19 cellular contexts compared by ENCODE assay signal in the genomic region with DNA sequence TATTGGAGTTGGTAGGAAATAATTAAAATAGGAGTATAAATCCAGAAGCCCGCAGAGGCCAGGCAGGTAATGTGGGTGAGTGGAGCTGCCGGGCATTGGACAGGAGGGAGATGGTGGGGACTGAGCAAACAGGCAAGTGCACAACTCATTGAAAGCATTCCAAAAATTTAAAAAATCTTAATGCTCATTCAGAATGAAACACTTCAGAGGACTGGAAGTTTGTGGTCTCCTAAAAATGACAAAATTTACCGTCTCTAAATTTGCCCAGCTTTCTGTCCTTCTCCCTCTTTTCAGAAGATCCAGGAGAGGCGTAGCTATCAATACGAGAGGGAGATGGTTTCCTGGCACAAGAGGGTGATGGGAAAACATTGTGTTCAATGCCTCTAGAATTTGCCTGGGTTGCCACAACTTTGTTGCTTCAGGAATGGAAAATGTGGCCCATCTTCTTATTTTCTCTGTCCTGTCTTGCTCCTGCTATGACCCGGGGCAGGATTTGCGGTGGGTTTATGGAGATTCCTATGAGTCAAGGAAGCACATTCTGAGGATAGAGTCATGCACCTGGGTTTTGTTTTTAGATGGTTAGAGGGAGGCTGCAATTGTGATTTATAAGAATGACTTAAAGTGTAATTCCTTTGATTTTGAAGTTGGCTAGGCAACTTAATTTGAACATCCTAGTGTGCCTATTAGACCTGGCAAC.
A peak's percentile ranks its signal among the peaks of the same experiment; 100 is the strongest.
DNase-seq lines count a peak whose midpoint lies in the region; ATAC-seq, FAIRE-seq and TF ChIP-seq lines count a peak whose summit lies in the region.
"Had no signal": no experiment of that assay in that cellular context is flagged by ENCODE, and none has a peak within 500 bp of the region (broad histone marks: within the 10 kb centered on the region; RNA-seq: fewer than 3 reads in every experiment).

No MANE protein-coding gene starts in this region.

- DNase-seq in stimulated activated naive CD8-positive, alpha-beta T cell treated with anti-CD3 and anti-CD28 coated beads, Interleukin-15, Interleukin-2, amounts not matched to agents 100 U/mL and 50 U/mL, for 24 hours: no peak
- DNase-seq in stimulated activated naive CD8-positive, alpha-beta T cell treated with anti-CD3 and anti-CD28 coated beads, Interleukin-15, amount 100 ng/mL, for 72 hours: no peak
- DNase-seq in T-helper 17 cell: no peak
- peak; percentile 98 to 99 for DNase-seq in foreskin keratinocyte
- no peak for DNase-seq in kidney
- no peak for DNase-seq in MG63
- no peak for DNase-seq in NCI-H748 treated with DMSO at 0.1 percent for 48 hours (lab: John Stamatoyannopoulos, UW)
- DNase-seq: AML-193; DMS 273 treated with DMSO at 0.1 percent for 48 hours; effector CD4-positive, alpha-beta T cell; HCEC 1CT; kidney glomerular epithelial cell; NCI-H1930; NCI-H510A treated with DMSO at 0.1 percent for 48 hours had no signal

- H3K27me3 Mint-ChIP-seq in stimulated activated naive CD8-positive, alpha-beta T cell treated with anti-CD3 and anti-CD28 coated beads, Interleukin-15, amount 100 ng/mL, for 72 hours: no peaks in the 10 kb centered on the region
- no peaks in the 10 kb centered on the region for H3K27me3 Mint-ChIP-seq in T-helper 17 cell
- H3K27me3 Mint-ChIP-seq: activated naive CD8-positive, alpha-beta T cell had no signal

- H3K27me3 ChIP-seq in foreskin keratinocyte (no peaks in the 10 kb centered on the region), MG63 (no peaks in the 10 kb centered on the region)
- H3K27me3 ChIP-seq: cardiac muscle cell had no signal

- H3K9ac ChIP-seq in kidney (ENCODE audit: low read length in 2 of 2): no peak overlapping the region

- TF ChIP-seq CTCF in foreskin keratinocyte (conservative IDR thresholded peaks at IDR 0.05): no peak
- TF ChIP-seq CTCF in kidney (IDR thresholded peaks at IDR 0.05; ENCODE audit: borderline replicate concordance, extremely low read depth, insufficient read depth): no peak

- ATAC-seq in stimulated activated naive CD8-positive, alpha-beta T cell treated with anti-CD3 and anti-CD28 coated beads, Interleukin-15, Interleukin-2, amounts not matched to agents 100 U/mL and 50 U/mL, for 24 hours: peak; percentile 25
- ATAC-seq in stimulated activated naive CD8-positive, alpha-beta T cell treated with anti-CD3 and anti-CD28 coated beads, Interleukin-15, amount 100 ng/mL, for 72 hours: no peak
- no peak for ATAC-seq in T-helper 17 cell
- peak; percentile 98 for ATAC-seq in foreskin keratinocyte
- no peak for ATAC-seq in GM21447 (IDR thresholded peaks at IDR 0.05; ENCODE audit: unreplicated experiment)

- no peak overlapping the region for H3K4me3 ChIP-seq in kidney (ENCODE audit: low read length in 2 of 2)
- H3K4me3 ChIP-seq in MG63: no peak overlapping the region
- H3K4me3 ChIP-seq: cardiac muscle cell, SK-N-MC had no signal

- FAIRE-seq in kidney (lab: Jason Lieb, UNC): no peak
- FAIRE-seq: TTC549 had no signal

- H3K36me3 Mint-ChIP-seq in T-helper 17 cell (ENCODE audit: low read depth): peaks cover 2% of the 10 kb centered on the region

- H3K4me1 ChIP-seq in foreskin keratinocyte (peaks cover 40% of the 10 kb centered on the region), kidney (ENCODE audit: control insufficient read depth in 1 of 2, insufficient read depth in 1 of 2, low read depth in 1 of 2, low read length in 2 of 2) (peaks cover 0 to 5% of the 10 kb centered on the region in 2 donors)

- H3K36me3 ChIP-seq in kidney (ENCODE audit: control insufficient read depth in 1 of 2, insufficient read depth in 2 of 2, low read length in 2 of 2): no peaks in the 10 kb centered on the region
- no peaks in the 10 kb centered on the region; the same call in 1 of the 2 replicates for H3K36me3 ChIP-seq in MG63
- H3K36me3 ChIP-seq: cardiac muscle cell had no signal

- intact Hi-C loops in kidney (cut with DNase I): no loop called here

- no peak overlapping the region for H3K27ac Mint-ChIP-seq in stimulated activated naive CD8-positive, alpha-beta T cell treated with anti-CD3 and anti-CD28 coated beads, Interleukin-15, amount 100 ng/mL, for 72 hours
- peak overlapping the region; percentile 91 for H3K27ac Mint-ChIP-seq in T-helper 17 cell
- H3K27ac Mint-ChIP-seq: activated naive CD8-positive, alpha-beta T cell had no signal

- H3K9me3 Mint-ChIP-seq in stimulated activated naive CD8-positive, alpha-beta T cell treated with anti-CD3 and anti-CD28 coated beads, Interleukin-15, amount 100 ng/mL, for 72 hours: peaks cover 8% of the 10 kb centered on the region in 2 donors

- peak overlapping the region in 1 of 2 donors; percentile 3 for H3K4me3 Mint-ChIP-seq in stimulated activated naive CD8-positive, alpha-beta T cell treated with anti-CD3 and anti-CD28 coated beads, Interleukin-15, amount 100 ng/mL, for 72 hours
- H3K4me3 Mint-ChIP-seq in T-helper 17 cell: peak overlapping the region; percentile 70
- H3K4me3 Mint-ChIP-seq: activated naive CD8-positive, alpha-beta T cell had no signal

- no peaks in the 10 kb centered on the region for H3K9me3 ChIP-seq in T-helper 17 cell (ENCODE audit: control insufficient read depth, low read length, poor library complexity, severe bottlenecking)
- H3K9me3 ChIP-seq in kidney (ENCODE audit: control insufficient read depth in 1 of 2, low read length in 2 of 2): peaks cover under 1 to 2% of the 10 kb centered on the region in 2 donors
- peaks cover 7% of the 10 kb centered on the region for H3K9me3 ChIP-seq in MG63

- H3K27ac ChIP-seq in foreskin keratinocyte (peak overlapping the region; percentile 96), kidney (ENCODE audit: low read depth in 2 of 2, low read length in 2 of 2) (no peak overlapping the region)
- H3K27ac ChIP-seq: cardiac muscle cell, SK-N-MC had no signal

- H3K4me1 Mint-ChIP-seq in stimulated activated naive CD8-positive, alpha-beta T cell treated with anti-CD3 and anti-CD28 coated beads, Interleukin-15, amount 100 ng/mL, for 72 hours: peaks cover 68% of the 10 kb centered on the region
- peaks cover 33% of the 10 kb centered on the region for H3K4me1 Mint-ChIP-seq in T-helper 17 cell

Comparison
In these comparisons a context has a peak if more than half of its experiments do, and no peak if none do; other contexts are left out.
1. ATAC-seq: peak in stimulated activated naive CD8-positive, alpha-beta T cell treated with anti-CD3 and anti-CD28 coated beads, Interleukin-15, Interleukin-2, amounts not matched to agents 100 U/mL and 50 U/mL, for 24 hours (single experiment) and foreskin keratinocyte (single experiment); none in stimulated activated naive CD8-positive, alpha-beta T cell treated with anti-CD3 and anti-CD28 coated beads, Interleukin-15, amount 100 ng/mL, for 72 hours (single experiment), T-helper 17 cell (single experiment) and GM21447 (single experiment).
2. DNase-seq: peak in foreskin keratinocyte (2 of 2); none in stimulated activated naive CD8-positive, alpha-beta T cell treated with anti-CD3 and anti-CD28 coated beads, Interleukin-15, Interleukin-2, amounts not matched to agents 100 U/mL and 50 U/mL, for 24 hours (single experiment), stimulated activated naive CD8-positive, alpha-beta T cell treated with anti-CD3 and anti-CD28 coated beads, Interleukin-15, amount 100 ng/mL, for 72 hours (0 of 2), T-helper 17 cell (0 of 3), kidney (single experiment), MG63 (single experiment) and NCI-H748 treated with DMSO at 0.1 percent for 48 hours (single experiment).